8 cellular contexts compared by ENCODE assay signal in genomic region chr16:4616047-4616811, GRCh38. TPM values are rescaled to one million over a fixed set of nuclear protein-coding genes. Genes with fewer than 3 reads are reported as not detected.
A peak's percentile ranks its signal among the peaks of the same experiment; 100 is the strongest.
DNase-seq lines count a peak whose midpoint lies in the region; ATAC-seq and TF ChIP-seq lines count a peak whose summit lies in the region.

No MANE protein-coding gene starts in this region.

- peak; percentile 90 for ATAC-seq in CD8-positive, alpha-beta T cell
- ATAC-seq in GM19452 (IDR thresholded peaks at IDR 0.05; ENCODE audit: unreplicated experiment) (peak; percentile 69), lower lobe of right lung (peak; percentile 91 to 95)
- peak; percentile 88 for ATAC-seq in activated CD8-positive, alpha-beta T cell treated with anti-CD3 and anti-CD28 coated beads for 36 hours

- H3K9me3 Mint-ChIP-seq in CD8-positive, alpha-beta T cell: no peaks in the 10 kb centered on the region
- H3K9me3 Mint-ChIP-seq in activated CD8-positive, alpha-beta T cell treated with anti-CD3 and anti-CD28 coated beads for 36 hours: no peaks in the 10 kb centered on the region

- intact Hi-C loops in CD8-positive, alpha-beta T cell (cut with DNase I, micrococcal nuclease): loop anchor here (1.0 to 10.0 kb wide), 18 partner anchors 8 to 1004 kb away; partner anchors contain the start of genes ANKS3 (in 2 of the 2), CDIP1 (in 2 of the 2), DNAAF8 (in 2 of the 2) and MGRN1 (in 2 of the 2)
- intact Hi-C loops in activated CD8-positive, alpha-beta T cell treated with anti-CD3 and anti-CD28 coated beads for 36 hours (cut with micrococcal nuclease): no loop called here
- intact Hi-C loops in lower lobe of right lung (cut with DNase I): no loop called here

- WGBS in ectodermal cell, 2 experiments: 1% methylated on average over 57 of the region's 57 CpGs

- H3K27me3 ChIP-seq in CD8-positive, alpha-beta T cell (ENCODE audit: insufficient read depth, low read length): no peaks in the 10 kb centered on the region
- H3K27me3 ChIP-seq in ectodermal cell (ENCODE audit: control insufficient read depth, insufficient read depth, low read length, poor library complexity, severe bottlenecking) (no peaks in the 10 kb centered on the region), lower lobe of right lung (ENCODE audit: low read depth) (no peaks in the 10 kb centered on the region)

- peaks cover 41% of the 10 kb centered on the region for H3K4me1 Mint-ChIP-seq in CD8-positive, alpha-beta T cell (ENCODE audit: low read depth)
- peaks cover 34% of the 10 kb centered on the region for H3K4me1 Mint-ChIP-seq in activated CD8-positive, alpha-beta T cell treated with anti-CD3 and anti-CD28 coated beads for 36 hours (ENCODE audit: low read depth)

- H3K36me3 Mint-ChIP-seq in CD8-positive, alpha-beta T cell: peaks cover 6% of the 10 kb centered on the region
- no peaks in the 10 kb centered on the region for H3K36me3 Mint-ChIP-seq in activated CD8-positive, alpha-beta T cell treated with anti-CD3 and anti-CD28 coated beads for 36 hours (ENCODE audit: low read depth)

- CTCF ChIA-PET in CD8-positive, alpha-beta T cell (lab: Charles Lee): interaction anchor here (0.7 to 1.8 kb wide), 8 partner anchors 8 to 340 kb away, joined by 3 to 7 read pairs (median 3); partner anchors contain the start of genes ANKS3, DNAAF8 and MGRN1
- CTCF ChIA-PET in activated CD8-positive, alpha-beta T cell treated with anti-CD3 and anti-CD28 coated beads for 36 hours (lab: Charles Lee): interaction anchor here (0.8 to 2.9 kb wide), 6 partner anchors 9 to 110 kb away, joined by 3 to 23 read pairs (median 6); partner anchors contain the start of genes CDIP1, MGRN1 and NUDT16L1

- peak overlapping the region; percentile 98 for H3K27ac ChIP-seq in CD8-positive, alpha-beta T cell (ENCODE audit: low read depth, low read length)
- H3K27ac ChIP-seq in ectodermal cell (ENCODE audit: insufficient read depth, low read depth, low read length, poor library complexity, severe bottlenecking) (peak overlapping the region; percentile 97), lower lobe of right lung (peak overlapping the region; percentile 94)

- peak overlapping the region; percentile 97 for H3K4me3 ChIP-seq in CD8-positive, alpha-beta T cell (ENCODE audit: low read depth, low read length)
- H3K4me3 ChIP-seq in ectodermal cell (ENCODE audit: insufficient read depth, low read depth, low read length) (peak overlapping the region; percentile 56), lower lobe of right lung (peak overlapping the region; percentile 82)

- H3K4me3 Mint-ChIP-seq in CD8-positive, alpha-beta T cell: peak overlapping the region; percentile 96
- H3K4me3 Mint-ChIP-seq in activated CD8-positive, alpha-beta T cell treated with anti-CD3 and anti-CD28 coated beads for 36 hours: peak overlapping the region; percentile 96

- peaks cover 49% of the 10 kb centered on the region for H3K4me1 ChIP-seq in CD8-positive, alpha-beta T cell (ENCODE audit: insufficient read depth, low read length)
- peaks cover 19% of the 10 kb centered on the region for H3K4me1 ChIP-seq in ectodermal cell (ENCODE audit: control insufficient read depth, insufficient read depth, low read length)
- peaks cover 63% of the 10 kb centered on the region for H3K4me1 ChIP-seq in lower lobe of right lung

- peak; percentile 96 to 100 (median 98) for DNase-seq in CD8-positive, alpha-beta T cell
- DNase-seq in HK-2 (ENCODE audit: unreplicated experiment): peak; percentile 96
- peak; percentile 99 for DNase-seq in NCI-H82 treated with DMSO at 0.1 percent for 48 hours (lab: John Stamatoyannopoulos, UW; ENCODE audit: unreplicated experiment)
- peak; percentile 100 for DNase-seq in activated CD8-positive, alpha-beta T cell treated with anti-CD3 and anti-CD28 coated beads for 36 hours
- DNase-seq in lower lobe of right lung: peak; percentile 99
- peak; percentile 98 to 99 (median 99) for DNase-seq in stimulated activated CD4-positive, alpha-beta T cell treated with anti-CD3 and anti-CD28 coated beads, TNF-alpha, amount 100 ng/mL, for 24 hours (ENCODE audit: low read depth in 3 of 3)

- peak overlapping the region; percentile 99 for H3K27ac Mint-ChIP-seq in CD8-positive, alpha-beta T cell
- H3K27ac Mint-ChIP-seq in activated CD8-positive, alpha-beta T cell treated with anti-CD3 and anti-CD28 coated beads for 36 hours: peak overlapping the region; percentile 99

- no peaks in the 10 kb centered on the region for H3K9me3 ChIP-seq in CD8-positive, alpha-beta T cell (ENCODE audit: low read length)
- H3K9me3 ChIP-seq in ectodermal cell (ENCODE audit: control insufficient read depth, low read length) (no peaks in the 10 kb centered on the region), lower lobe of right lung (no peaks in the 10 kb centered on the region)

- H3K27me3 Mint-ChIP-seq in CD8-positive, alpha-beta T cell (ENCODE audit: low read depth): no peaks in the 10 kb centered on the region
- H3K27me3 Mint-ChIP-seq in activated CD8-positive, alpha-beta T cell treated with anti-CD3 and anti-CD28 coated beads for 36 hours: no peaks in the 10 kb centered on the region

- no peaks in the 10 kb centered on the region for H3K36me3 ChIP-seq in CD8-positive, alpha-beta T cell (ENCODE audit: insufficient read depth, low read length)
- H3K36me3 ChIP-seq in ectodermal cell (ENCODE audit: control insufficient read depth, insufficient read depth, low read length): no peaks in the 10 kb centered on the region
- H3K36me3 ChIP-seq in lower lobe of right lung: no peaks in the 10 kb centered on the region

- POLR2A ChIA-PET in CD8-positive, alpha-beta T cell (lab: Charles Lee): interaction anchor here (0.5 to 2.1 kb wide), 11 partner anchors 8 to 899 kb away, joined by 3 to 15 read pairs (median 6); partner anchors contain the start of genes ANKS3, CORO7, DNAAF8 and MGRN1
- POLR2A ChIA-PET in activated CD8-positive, alpha-beta T cell treated with anti-CD3 and anti-CD28 coated beads for 36 hours (lab: Charles Lee): interaction anchor here (1.0 to 2.5 kb wide), 8 partner anchors 9 to 290 kb away, joined by 3 to 16 read pairs (median 4); partner anchors contain the start of gene MGRN1

- no peak for TF ChIP-seq CTCF in CD8-positive, alpha-beta T cell (IDR thresholded peaks at IDR 0.05)
- peak; percentile 40 for TF ChIP-seq CTCF in activated CD8-positive, alpha-beta T cell treated with anti-CD3 and anti-CD28 coated beads for 36 hours (IDR thresholded peaks at IDR 0.05)
- TF ChIP-seq CTCF in lower lobe of right lung (IDR thresholded peaks at IDR 0.05): peak; percentile 60

RNA-seq across cellular contexts. Expression of gene UBALD1, which starts 1.5 kb away (rescaled TPM):
- total RNA-seq in CD8-positive, alpha-beta T cell: 10 to 100 TPM; 17.1 to 19.9 TPM
- total RNA-seq in activated CD8-positive, alpha-beta T cell treated with anti-CD3 and anti-CD28 coated beads for 36 hours: 10 to 100 TPM; 12.2 to 13.4 TPM
- polyA plus RNA-seq in ectodermal cell (2013, experiment 1 of 4): 17.9 TPM
- polyA plus RNA-seq in ectodermal cell (2013, experiment 2 of 4): 14.2 TPM
- 17.7 TPM for polyA plus RNA-seq in ectodermal cell (2013, experiment 3 of 4)
- 18.2 TPM for polyA plus RNA-seq in ectodermal cell (2013, experiment 4 of 4)
- 30.2 TPM for total RNA-seq in lower lobe of right lung

RNA-seq across cellular contexts. Expression of gene MGRN1, which starts 8.4 kb away (rescaled TPM):
- 10 to 100 TPM; 46.5 to 48.6 TPM for total RNA-seq in CD8-positive, alpha-beta T cell
- total RNA-seq in activated CD8-positive, alpha-beta T cell treated with anti-CD3 and anti-CD28 coated beads for 36 hours: 10 to 100 TPM; 67.6 to 70.8 TPM
- polyA plus RNA-seq in ectodermal cell (2013, experiment 1 of 4): 83.9 TPM
- 83.1 TPM for polyA plus RNA-seq in ectodermal cell (2013, experiment 2 of 4)
- polyA plus RNA-seq in ectodermal cell (2013, experiment 3 of 4): 46.7 TPM
- polyA plus RNA-seq in ectodermal cell (2013, experiment 4 of 4): 56.9 TPM
- total RNA-seq in lower lobe of right lung: 75.7 TPM

Comparison
In these comparisons a context has a peak if more than half of its experiments do, and no peak if none do; other contexts are left out.
1. Peak in every context shown above with its lines: DNase-seq, ATAC-seq, H3K4me3 ChIP-seq and H3K27ac ChIP-seq.
2. intact Hi-C loops: an anchor here in CD8-positive, alpha-beta T cell (1.0 to 10.0 kb wide); none called in activated CD8-positive, alpha-beta T cell treated with anti-CD3 and anti-CD28 coated beads for 36 hours and lower lobe of right lung.